ENCODE assay signal across 2 cellular contexts in genomic region chr19:47027586-47028371, GRCh38.
TF ChIP-seq lines count a peak whose summit lies in the region.

No MANE protein-coding gene starts in this region.

TF ChIP-seq in SK-N-SH, 30 proteins besides CTCF, POLR2A, EP300 and RAD21 (continued from another document):
- no peak for TF ChIP-seq REST (IDR thresholded peaks at IDR 0.05; ENCODE audit: low read depth, low read length)
- no peak for TF ChIP-seq GABPA (IDR thresholded peaks at IDR 0.05; ENCODE audit: low read depth)
- TF ChIP-seq RXRA (IDR thresholded peaks at IDR 0.05; ENCODE audit: borderline replicate concordance, low read depth) = no peak
- no peak for TF ChIP-seq FOXJ3 (CRISPR knock-in tag; IDR thresholded peaks at IDR 0.05)
- TF ChIP-seq RFX5 (IDR thresholded peaks at IDR 0.05; ENCODE audit: low read length) = no peak
- TF ChIP-seq CHD2 (IDR thresholded peaks at IDR 0.05; ENCODE audit: low read length, partially characterized antibody) = no peak
- no peak for TF ChIP-seq NFIC (IDR thresholded peaks at IDR 0.05; ENCODE audit: borderline replicate concordance)

TF ChIP-seq in SK-N-SH treated with all-trans-retinoic acid at 6 μM for 48 hours, 23 proteins besides CTCF, POLR2A, EP300 and RAD21 (continued from another document):
- no peak for TF ChIP-seq TSHZ2 (CRISPR knock-in tag; IDR thresholded peaks at IDR 0.05)
- no peak for TF ChIP-seq ZNF70 (CRISPR knock-in tag; IDR thresholded peaks at IDR 0.05)
- no peak for TF ChIP-seq ZFP3 (CRISPR knock-in tag; IDR thresholded peaks at IDR 0.05)
- no peak for TF ChIP-seq BACH2 (CRISPR knock-in tag; IDR thresholded peaks at IDR 0.05; ENCODE audit: borderline replicate concordance)
- no peak for TF ChIP-seq ZC3H10 (CRISPR knock-in tag; IDR thresholded peaks at IDR 0.05)
- no peak for TF ChIP-seq ZNF8 (CRISPR knock-in tag; IDR thresholded peaks at IDR 0.05)
